19 cellular contexts compared by ENCODE assay signal in the genomic region with DNA sequence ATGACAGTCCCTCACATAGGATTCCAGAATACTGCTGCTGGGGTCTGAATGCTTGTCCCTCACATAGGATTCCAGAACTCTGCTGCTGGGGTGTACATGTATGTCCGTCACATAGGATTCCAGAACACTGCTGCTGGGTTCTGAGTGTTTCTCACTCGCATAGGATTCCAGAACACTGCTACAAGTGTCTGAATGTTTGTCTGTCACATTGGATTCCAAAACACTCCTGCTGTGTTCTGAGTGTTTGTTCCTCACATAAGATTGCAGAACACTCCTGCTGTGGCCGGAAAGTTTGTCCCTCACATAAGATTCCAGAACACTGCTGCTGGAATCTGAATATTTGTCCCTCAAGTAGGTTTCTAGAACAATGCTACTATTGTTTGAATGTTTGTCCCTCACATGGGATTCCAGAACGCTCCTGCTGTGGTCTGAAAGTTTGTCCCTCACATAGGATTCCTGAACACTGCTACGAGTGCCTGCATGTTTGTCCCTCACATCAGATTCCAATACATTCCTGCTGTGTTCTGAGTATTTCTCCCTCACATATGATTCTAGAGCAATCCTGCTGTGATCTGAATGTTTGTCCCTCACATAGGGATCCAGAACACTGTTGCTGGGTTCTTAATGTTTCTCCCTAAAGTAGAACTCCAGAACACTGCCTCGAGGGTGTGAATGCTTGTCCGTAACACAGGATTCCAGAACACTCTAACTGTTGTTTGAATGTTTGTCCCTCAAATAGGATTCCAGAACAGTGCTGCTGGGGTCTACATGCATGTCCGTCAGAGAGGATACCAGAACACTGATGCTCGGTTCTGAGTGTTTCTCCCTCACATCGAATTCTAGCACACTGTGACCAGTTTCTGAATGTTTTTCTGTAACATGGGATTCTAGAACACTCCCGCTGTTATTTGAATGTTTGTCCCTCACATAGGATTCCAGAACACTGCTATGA.
"Had no signal": no experiment of that assay in that cellular context is flagged by ENCODE, and none has a peak within 500 bp of the region (broad histone marks: within the 10 kb centered on the region; RNA-seq: fewer than 3 reads in every experiment).

No MANE protein-coding gene starts in this region.

- H3K36me3 ChIP-seq: cardiac muscle cell, gastroesophageal sphincter, left lung, neutrophil, ovary, thoracic aorta, transverse colon had no signal

- H3K4me3 Mint-ChIP-seq: stimulated activated memory B cell treated with anti-CD40 and anti-IgM and Interleukin-4, amounts not matched to agents 10 μg/mL and 1 μg/mL and 100 μg/mL, for 72 hours; stimulated activated naive CD8-positive, alpha-beta T cell treated with anti-CD3 and anti-CD28 coated beads, Interleukin-15, Interleukin-2, amounts not matched to agents 100 ng/mL and 50 ng/mL, for 24 hours had no signal

- H3K27me3 Mint-ChIP-seq: stimulated activated memory B cell treated with anti-CD40 and anti-IgM and Interleukin-4, amounts not matched to agents 10 μg/mL and 1 μg/mL and 100 μg/mL, for 72 hours; stimulated activated naive CD8-positive, alpha-beta T cell treated with anti-CD3 and anti-CD28 coated beads, Interleukin-15, Interleukin-2, amounts not matched to agents 100 ng/mL and 50 ng/mL, for 24 hours had no signal

- H3K4me1 ChIP-seq: gastroesophageal sphincter, left lung, transverse colon had no signal

- ATAC-seq: gastroesophageal sphincter; left lung; mucosa of descending colon; naive thymus-derived CD8-positive, alpha-beta T cell; stimulated activated memory B cell treated with anti-CD40 and anti-IgM and Interleukin-4, amounts not matched to agents 10 μg/mL and 1 μg/mL and 100 μg/mL, for 72 hours had no signal

- DNase-seq: cerebellar nuclear complex; dorsolateral prefrontal cortex; effector CD8-positive, alpha-beta T cell; glutamatergic neuron; islet precursor cell; left lung; mucosa of descending colon; naive thymus-derived CD8-positive, alpha-beta T cell; ovary; right cardiac atrium; stimulated activated CD4-positive, alpha-beta T cell treated with anti-CD3 and anti-CD28 coated beads, Interleukin-4, amount 100 ng/mL, for 1 hour; transverse colon had no signal

- H3K4me1 Mint-ChIP-seq: naive thymus-derived CD8-positive, alpha-beta T cell; stimulated activated memory B cell treated with anti-CD40 and anti-IgM and Interleukin-4, amounts not matched to agents 10 μg/mL and 1 μg/mL and 100 μg/mL, for 72 hours had no signal

- H3K27me3 ChIP-seq: cardiac muscle cell, dorsolateral prefrontal cortex, gastroesophageal sphincter, left lung, neutrophil, ovary, transverse colon had no signal

- H3K27ac ChIP-seq: cardiac muscle cell, dorsolateral prefrontal cortex, gastroesophageal sphincter, left lung, neutrophil, ovary, thoracic aorta, transverse colon had no signal

- H3K27ac Mint-ChIP-seq: naive thymus-derived CD8-positive, alpha-beta T cell; stimulated activated memory B cell treated with anti-CD40 and anti-IgM and Interleukin-4, amounts not matched to agents 10 μg/mL and 1 μg/mL and 100 μg/mL, for 72 hours; stimulated activated naive CD8-positive, alpha-beta T cell treated with anti-CD3 and anti-CD28 coated beads, Interleukin-15, Interleukin-2, amounts not matched to agents 100 ng/mL and 50 ng/mL, for 24 hours had no signal

- H3K4me3 ChIP-seq: cardiac muscle cell, dorsolateral prefrontal cortex, gastroesophageal sphincter, left lung, mucosa of descending colon, ovary, smooth muscle cell, thoracic aorta, transverse colon had no signal
